In genomic region chr14:21475767-21476525, GRCh38 we compare ENCODE assay signal across 8 cellular contexts. TPM values are rescaled to one million over a fixed set of nuclear protein-coding genes. Genes with fewer than 3 reads are reported as not detected.
DNase-seq lines count a peak whose midpoint lies in the region; ATAC-seq, FAIRE-seq and TF ChIP-seq lines count a peak whose summit lies in the region.

No MANE protein-coding gene starts in this region.

- H3K9me3 ChIP-seq in A549 = no peaks in the 10 kb centered on the region
- H3K9me3 ChIP-seq in breast epithelium = no peaks in the 10 kb centered on the region

- peak overlapping the region; percentile 87 for H3K4me2 ChIP-seq in A549

- intact Hi-C loops in breast epithelium (cut with DNase I; ENCODE audit: low total_unique reads) = no loop called here

- H3K9me3 Mint-ChIP-seq in mesothelial cell of epicardium = no peaks in the 10 kb centered on the region

- CTCF ChIA-PET in A549 (lab: Yijun Ruan, JAX) = interaction anchor here (0.6 to 5.7 kb wide), 13 partner anchors 7 to 35 kb away, joined by 3 to 66 read pairs (median 7); partner anchors contain the start of genes CHD8 and METTL3

- peak overlapping the region; percentile 100 for H3K4me3 Mint-ChIP-seq in mesothelial cell of epicardium

- H3K4me3 ChIP-seq in A549 = peak overlapping the region; percentile 78
- H3K4me3 ChIP-seq in breast epithelium = peak overlapping the region; percentile 66 to 89 (median 80)

- H3K36me3 Mint-ChIP-seq in mesothelial cell of epicardium = peaks cover 17% of the 10 kb centered on the region

- TF ChIP-seq CTCF in A549 (IDR thresholded peaks at IDR 0.05) (no peak), breast epithelium (IDR thresholded peaks at IDR 0.05) (peak in 1 of 3 donors; percentile 8), mesothelial cell of epicardium (IDR thresholded peaks at IDR 0.05; ENCODE audit: unreplicated experiment) (no peak)

- H3K36me3 ChIP-seq in breast epithelium = no peaks in the 10 kb centered on the region

- ATAC-seq in A549 (peak; percentile 7 to 23), HG03469 (IDR thresholded peaks at IDR 0.05; ENCODE audit: unreplicated experiment) (peak; percentile 1), GM18520 (IDR thresholded peaks at IDR 0.05; ENCODE audit: unreplicated experiment) (no peak)

- FAIRE-seq in A549 (lab: Jason Lieb, UNC) = no peak

- no peak for TF ChIP-seq RAD21 in A549 (conservative IDR thresholded peaks at IDR 0.05 in 1 of 2, IDR thresholded peaks at IDR 0.05 in 1 of 2)

- peak overlapping the region; percentile 71 to 91 for H3K27ac ChIP-seq in A549
- H3K27ac ChIP-seq in breast epithelium = peak overlapping the region; percentile 90 to 96

- peaks cover 17% of the 10 kb centered on the region for H3K4me1 Mint-ChIP-seq in mesothelial cell of epicardium

- H3K27ac Mint-ChIP-seq in mesothelial cell of epicardium = peak overlapping the region; percentile 99

- no peak for TF ChIP-seq EP300 in A549 (IDR thresholded peaks at IDR 0.05)

- H3K27me3 Mint-ChIP-seq in mesothelial cell of epicardium (ENCODE audit: low read depth) = no peaks in the 10 kb centered on the region

- H3K4me1 ChIP-seq in A549 = peaks cover 12% of the 10 kb centered on the region
- H3K4me1 ChIP-seq in breast epithelium = peaks cover 0 to 16% of the 10 kb centered on the region in 2 donors

- no peak for DNase-seq in A549 (ENCODE audit: low read depth in 1 of 2, low spot score in 1 of 2)
- no peak for DNase-seq in breast epithelium (ENCODE audit: low spot score in 2 of 2)
- no peak for DNase-seq in mesothelial cell of epicardium (ENCODE audit: low spot score in 2 of 2, unreplicated experiment in 2 of 2)
- DNase-seq in GOT3 (lab: John Stamatoyannopoulos, UW) = no peak
- no peak for DNase-seq in NCI-H2029 (lab: John Stamatoyannopoulos, UW)
- DNase-seq in T-helper 9 cell = no peak

- TF ChIP-seq POLR2A in A549 (IDR thresholded peaks at IDR 0.05; ENCODE audit: low read length) = no peak
- TF ChIP-seq POLR2A in breast epithelium (IDR thresholded peaks at IDR 0.05) = no peak

- POLR2A ChIA-PET in A549 (lab: Yijun Ruan, JAX) = interaction anchor here (0.6 to 2.0 kb wide), 6 partner anchors 9 to 50 kb away, joined by 3 to 13 read pairs (median 4); partner anchors contain the start of genes CHD8 and SALL2

- H3K27me3 ChIP-seq in breast epithelium = no peaks in the 10 kb centered on the region

- 40% methylated on average over 10 of the region's 10 CpGs for WGBS in A549 (ENCODE audit: missing lambda C conversion rate)

TF ChIP-seq in A549, 52 proteins besides CTCF, POLR2A, EP300 and RAD21 (continues in another document):
- TF ChIP-seq ZC3H11A (IDR thresholded peaks at IDR 0.05) (no peak), CEBPB (IDR thresholded peaks at IDR 0.05) (no peak), REST (IDR thresholded peaks at IDR 0.05) (no peak), RNF2 (IDR thresholded peaks at IDR 0.05; ENCODE audit: borderline replicate concordance, low read depth) (no peak), TP53 (CRISPR knock-in tag; IDR thresholded peaks at IDR 0.05) (no peak), ZSCAN20 (CRISPR knock-in tag; IDR thresholded peaks at IDR 0.05) (no peak), RFX5 (IDR thresholded peaks at IDR 0.05) (no peak), HMGXB4 (CRISPR knock-in tag; IDR thresholded peaks at IDR 0.05; ENCODE audit: borderline replicate concordance) (no peak), ZNF302 (CRISPR knock-in tag; IDR thresholded peaks at IDR 0.05) (no peak), SREBF2 (IDR thresholded peaks at IDR 0.05) (no peak)

RNA-seq across cellular contexts. Expression of gene RAB2B, which starts 0.8 kb away (rescaled TPM):
- polyA plus RNA-seq in A549 (2011; rRNA removed) (37.5 and 41.3 TPM in 2 replicates), A549 (2017; fragmentation: RNase III; extraction: RNeasy Plus Mini Kit Qiagen cat#74134 plus additional on column Dnase treatment) (15.8 to 19.8 TPM (median 18.4 TPM) in 3 replicates)
- polyA plus RNA-seq in A549 (2012; cell fraction: cytosol; rRNA removed) = 7.9 and 11.8 TPM in 2 replicates
- polyA plus RNA-seq in A549 (2012; cell fraction: nucleus; rRNA removed) = 6.7 and 11.2 TPM in 2 replicates
- polyA minus RNA-seq in A549 (2011; rRNA and poly(A)+ RNA removed) = 19.8 and 26.5 TPM in 2 replicates
- total RNA-seq in breast epithelium (10 to 100 TPM; 26.9 to 28.5 (median 27.5) TPM), mesothelial cell of epicardium (38.5 to 44.1 TPM (median 39.5 TPM) in 3 replicates)

RNA-seq across cellular contexts. Expression of gene TOX4, which starts 1.0 kb away (rescaled TPM):
- 76.4 and 80.3 TPM in 2 replicates for polyA plus RNA-seq in A549 (2011; rRNA removed)
- 49.8 and 60.8 TPM in 2 replicates for polyA plus RNA-seq in A549 (2012; cell fraction: cytosol; rRNA removed)
- polyA plus RNA-seq in A549 (2012; cell fraction: nucleus; rRNA removed) = 54.5 and 55.2 TPM in 2 replicates
- polyA plus RNA-seq in A549 (2017; fragmentation: RNase III; extraction: RNeasy Plus Mini Kit Qiagen cat#74134 plus additional on column Dnase treatment) = 41.1 to 48.3 TPM (median 41.4 TPM) in 3 replicates
- polyA minus RNA-seq in A549 (2011; rRNA and poly(A)+ RNA removed) = 114 and 135 TPM in 2 replicates
- 10 to 100 TPM; 38.0 to 55.2 (median 52.1) TPM for total RNA-seq in breast epithelium
- 61.1 to 66.3 TPM (median 62.4 TPM) in 3 replicates for total RNA-seq in mesothelial cell of epicardium

RNA-seq across cellular contexts. Expression of gene CHD8, which starts 20.0 kb away (rescaled TPM):
- 28.5 and 50.4 TPM in 2 replicates for polyA plus RNA-seq in A549 (2011; rRNA removed)
- polyA plus RNA-seq in A549 (2012; cell fraction: cytosol; rRNA removed) = 20.4 and 26.4 TPM in 2 replicates
- 90.5 and 91.9 TPM in 2 replicates for polyA plus RNA-seq in A549 (2012; cell fraction: nucleus; rRNA removed)
- polyA plus RNA-seq in A549 (2017; fragmentation: RNase III; extraction: RNeasy Plus Mini Kit Qiagen cat#74134 plus additional on column Dnase treatment) = 35.2 to 37.8 TPM (median 36.8 TPM) in 3 replicates
- 135 and 145 TPM in 2 replicates for polyA minus RNA-seq in A549 (2011; rRNA and poly(A)+ RNA removed)
- 10 to 100 TPM; 53.8 to 81.4 (median 72.4) TPM for total RNA-seq in breast epithelium
- 123 to 126 TPM (median 124 TPM) in 3 replicates for total RNA-seq in mesothelial cell of epicardium

RNA-seq across cellular contexts. Expression of gene METTL3, which starts 35.2 kb away (rescaled TPM):
- polyA plus RNA-seq in A549 (2011; rRNA removed) = 103 and 118 TPM in 2 replicates
- 92.6 and 95.3 TPM in 2 replicates for polyA plus RNA-seq in A549 (2012; cell fraction: cytosol; rRNA removed)
- 281 and 353 TPM in 2 replicates for polyA plus RNA-seq in A549 (2012; cell fraction: nucleus; rRNA removed)
- 63.2 to 66.3 TPM (median 65.2 TPM) in 3 replicates for polyA plus RNA-seq in A549 (2017; fragmentation: RNase III; extraction: RNeasy Plus Mini Kit Qiagen cat#74134 plus additional on column Dnase treatment)
- 94.6 and 130 TPM in 2 replicates for polyA minus RNA-seq in A549 (2011; rRNA and poly(A)+ RNA removed)
- total RNA-seq in breast epithelium = 10 to 100 TPM; 51.4 to 79.6 (median 79.6) TPM
- total RNA-seq in mesothelial cell of epicardium = 68.1 to 74.4 TPM (median 69.0 TPM) in 3 replicates

RNA-seq across cellular contexts. Expression of gene SALL2, which starts 50.2 kb away (rescaled TPM):
- polyA plus RNA-seq in A549 (2011; rRNA removed) = 2.8 and 3.8 TPM in 2 replicates
- 0.93 and 1.4 TPM in 2 replicates for polyA plus RNA-seq in A549 (2012; cell fraction: cytosol; rRNA removed)
- 1.2 and 1.5 TPM in 2 replicates for polyA plus RNA-seq in A549 (2012; cell fraction: nucleus; rRNA removed)
- polyA plus RNA-seq in A549 (2017; fragmentation: RNase III; extraction: RNeasy Plus Mini Kit Qiagen cat#74134 plus additional on column Dnase treatment) = 1.9 to 3.5 TPM (median 3.5 TPM) in 3 replicates
- 3.6 and 4.4 TPM in 2 replicates for polyA minus RNA-seq in A549 (2011; rRNA and poly(A)+ RNA removed)
- 10 to 100 TPM in 2 of 3 donors, 1 to 10 TPM in 1; 3.0 to 11.8 (median 10.7) TPM for total RNA-seq in breast epithelium
- 44.6 to 45.2 TPM (median 45.2 TPM) in 3 replicates for total RNA-seq in mesothelial cell of epicardium
